Comparison of ENCODE assay signal across 14 cellular contexts in genomic region chr1:170698711-170699275, GRCh38. TPM values are rescaled to one million over a fixed set of nuclear protein-coding genes. Genes with fewer than 3 reads are reported as not detected.
A peak's percentile ranks its signal among the peaks of the same experiment; 100 is the strongest.
DNase-seq lines count a peak whose midpoint lies in the region; TF ChIP-seq lines count a peak whose summit lies in the region.
"Had no signal": no experiment of that assay in that cellular context is flagged by ENCODE, and none has a peak within 500 bp of the region (broad histone marks: within the 10 kb centered on the region; RNA-seq: fewer than 3 reads in every experiment).

No MANE protein-coding gene starts in this region.

- intact Hi-C loops in breast epithelium (cut with DNase I; ENCODE audit: low total_unique reads) (no loop called here), MCF 10A (cut with micrococcal nuclease) (no loop called here)

- H3K9me3 ChIP-seq in breast epithelium, result no peaks in the 10 kb centered on the region
- H3K9me3 ChIP-seq: transverse colon had no signal

- no peaks in the 10 kb centered on the region for H3K36me3 Mint-ChIP-seq in MCF 10A (ENCODE audit: insufficient read depth, unreplicated experiment)
- H3K36me3 Mint-ChIP-seq: memory B cell had no signal

- no peaks in the 10 kb centered on the region for H3K27me3 Mint-ChIP-seq in MCF 10A (ENCODE audit: insufficient read depth, unreplicated experiment)

- peaks cover 0 to 4% of the 10 kb centered on the region in 2 donors for H3K4me1 ChIP-seq in breast epithelium
- H3K4me1 ChIP-seq: transverse colon had no signal

- no peaks in the 10 kb centered on the region for H3K27me3 ChIP-seq in breast epithelium
- H3K27me3 ChIP-seq: transverse colon had no signal

- DNase-seq in breast epithelium (ENCODE audit: low spot score in 2 of 2) (no peak), MCF 10A (ENCODE audit: unreplicated experiment) (no peak), fibroblast of pulmonary artery (ENCODE audit: low read depth) (peak; percentile 69), middle frontal gyrus (ENCODE audit: extremely low spot score, low spot score) (peak; percentile 12), DMS53 (lab: John Stamatoyannopoulos, UW) (no peak), NCI-H748 (lab: John Stamatoyannopoulos, UW; ENCODE audit: unreplicated experiment) (no peak), SW 1271 (lab: John Stamatoyannopoulos, UW) (no peak), DMS153 treated with DMSO at 0.1 percent for 48 hours (lab: John Stamatoyannopoulos, UW; ENCODE audit: unreplicated experiment) (no peak)
- DNase-seq: activated T-cell treated with anti-CD3 and anti-CD28 coated beads, Interleukin-2, amount 50 U/mL, for 24 hours; effector memory CD4-positive, alpha-beta T cell; Karpas-422; transverse colon had no signal

- no peak overlapping the region for H3K27ac Mint-ChIP-seq in MCF 10A (ENCODE audit: low read depth, unreplicated experiment)
- H3K27ac Mint-ChIP-seq: activated T-cell treated with anti-CD3 and anti-CD28 coated beads, Interleukin-2, amount 50 U/mL, for 24 hours; memory B cell; T-helper 2 cell treated with Interferon-gamma antibody and Interleukin-4, amounts not matched to agents 5 μg/mL and 100 μg/mL, for 36 hours had no signal

- TF ChIP-seq CTCF in breast epithelium (IDR thresholded peaks at IDR 0.05) (no peak), MCF 10A (IDR thresholded peaks at IDR 0.05; ENCODE audit: unreplicated experiment) (no peak), fibroblast of pulmonary artery (IDR thresholded peaks at IDR 0.05; ENCODE audit: low read length, missing control alignments) (no peak)

- no peak overlapping the region for H3K4me3 Mint-ChIP-seq in MCF 10A (ENCODE audit: unreplicated experiment)
- H3K4me3 Mint-ChIP-seq: activated T-cell treated with anti-CD3 and anti-CD28 coated beads, Interleukin-2, amount 50 U/mL, for 24 hours; memory B cell; T-helper 2 cell treated with Interferon-gamma antibody and Interleukin-4, amounts not matched to agents 5 μg/mL and 100 μg/mL, for 36 hours had no signal

- BruUV-seq in MCF 10A (replicated peaks; lab: Mats Ljungman, UMichigan), result no TSS peak

- TF ChIP-seq POLR2A in breast epithelium (IDR thresholded peaks at IDR 0.05), result no peak

- POLR2A ChIA-PET in MCF 10A (lab: Yijun Ruan, JAX), result interaction anchor here (1.1 to 1.4 kb wide), 2 partner anchors 40 to 167 kb away, joined by 3 read pairs; partner anchors contain the start of gene GORAB

- H3K36me3 ChIP-seq in breast epithelium, result no peaks in the 10 kb centered on the region
- H3K36me3 ChIP-seq: transverse colon had no signal

- CTCF ChIA-PET in MCF 10A (lab: Yijun Ruan, JAX), result interaction anchor here (0.6 to 2.2 kb wide), 4 partner anchors 9 to 231 kb away, joined by 3 to 8 read pairs (median 4); no protein-coding TSS in a partner anchor

- H3K4me3 ChIP-seq in breast epithelium (peak overlapping the region in 2 of 3 donors; percentile 1 to 37), fibroblast of pulmonary artery (replicated peaks; ENCODE audit: low read depth, low read length) (no peak overlapping the region)
- H3K4me3 ChIP-seq: transverse colon had no signal

- no peaks in the 10 kb centered on the region for H3K9me3 Mint-ChIP-seq in MCF 10A (ENCODE audit: unreplicated experiment)
- H3K9me3 Mint-ChIP-seq: activated T-cell treated with anti-CD3 and anti-CD28 coated beads, Interleukin-2, amount 50 U/mL, for 24 hours; memory B cell; T-helper 2 cell treated with Interferon-gamma antibody and Interleukin-4, amounts not matched to agents 5 μg/mL and 100 μg/mL, for 36 hours had no signal

- peaks cover 12% of the 10 kb centered on the region for H3K4me1 Mint-ChIP-seq in MCF 10A (ENCODE audit: insufficient read depth, unreplicated experiment)
- H3K4me1 Mint-ChIP-seq: memory B cell had no signal

- H3K27ac ChIP-seq in breast epithelium, result peak overlapping the region; percentile 63 to 69

RNA-seq across cellular contexts. Expression of gene PRRX1, which starts 34.9 kb away (rescaled TPM):
- total RNA-seq in breast epithelium, result 10 to 100 TPM; 48.9 to 75.7 (median 73.1) TPM
- not detected in 2 replicates for total RNA-seq in MCF 10A (2022)

Comparison
In these comparisons a context has a peak if more than half of its experiments do, and no peak if none do; other contexts are left out.
1. RNA of gene PRRX1, which starts 34.9 kb away (total RNA-seq): 48.9 to 75.7 TPM in breast epithelium; not detected in MCF 10A; every median in the first group is over 10 times any median in the second.
2. DNase-seq: peak in fibroblast of pulmonary artery (single experiment) and middle frontal gyrus (single experiment); none in breast epithelium (0 of 2), MCF 10A (single experiment), DMS53 (single experiment), NCI-H748 (single experiment), SW 1271 (0 of 2) and DMS153 treated with DMSO at 0.1 percent for 48 hours (single experiment).